9 cellular contexts compared by ENCODE assay signal in the genomic region with DNA sequence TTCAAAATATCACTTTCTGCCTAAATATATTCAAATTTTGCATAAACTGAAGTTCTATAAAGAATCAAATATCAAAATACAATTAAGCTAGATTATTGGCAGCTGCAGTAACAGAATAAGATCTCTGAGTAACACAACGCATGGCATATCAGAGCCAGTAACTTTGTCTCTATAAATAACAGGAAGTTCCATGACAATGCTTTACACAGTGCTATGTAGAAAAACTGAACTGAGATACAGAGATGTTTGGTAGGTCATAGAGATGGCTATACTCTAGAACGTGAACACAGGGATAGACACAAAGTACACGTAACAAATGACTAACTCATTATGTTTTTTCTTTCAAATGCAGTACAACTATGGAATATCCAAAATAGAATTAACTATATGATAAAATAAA. TPM values are rescaled to one million over a fixed set of nuclear protein-coding genes. Genes with fewer than 3 reads are reported as not detected.
DNase-seq lines count a peak whose midpoint lies in the region; ATAC-seq, FAIRE-seq and TF ChIP-seq lines count a peak whose summit lies in the region.
"Had no signal": no experiment of that assay in that cellular context is flagged by ENCODE, and none has a peak within 500 bp of the region (broad histone marks: within the 10 kb centered on the region; RNA-seq: fewer than 3 reads in every experiment).

No MANE protein-coding gene starts in this region.

- no peaks in the 10 kb centered on the region for H3K27me3 Mint-ChIP-seq in activated CD4-positive, alpha-beta memory T cell treated with anti-CD3 and anti-CD28 coated beads for 36 hours
- no peaks in the 10 kb centered on the region for H3K27me3 Mint-ChIP-seq in activated CD4-positive, alpha-beta memory T cell treated with anti-CD3 and anti-CD28 coated beads, Interleukin-2, amount 10 ng/mL, durations not matched to agents 7 days and 5 days
- H3K27me3 Mint-ChIP-seq in astrocyte (ENCODE audit: low read depth, unreplicated experiment), result no peaks in the 10 kb centered on the region

- H3K4me1 ChIP-seq in astrocyte (ENCODE audit: insufficient read depth, low read length) (peaks cover 14% of the 10 kb centered on the region), smooth muscle cell (ENCODE audit: low read depth) (peaks cover 33% of the 10 kb centered on the region)

- H3K79me2 ChIP-seq in astrocyte (ENCODE audit: insufficient read depth, low read length) (peaks cover 100% of the 10 kb centered on the region), smooth muscle cell (ENCODE audit: low read depth) (peaks cover 100% of the 10 kb centered on the region)

- H3K36me3 ChIP-seq in astrocyte (ENCODE audit: insufficient read depth, low read length) (peaks cover 33% of the 10 kb centered on the region), smooth muscle cell (ENCODE audit: low read depth) (peaks cover 19% of the 10 kb centered on the region)

- H3K9me3 ChIP-seq in astrocyte (ENCODE audit: insufficient read depth, low read depth, low read length) (no peaks in the 10 kb centered on the region), smooth muscle cell (replicated peaks; ENCODE audit: low read depth) (no peaks in the 10 kb centered on the region)

- intact Hi-C loops in activated CD4-positive, alpha-beta memory T cell treated with anti-CD3 and anti-CD28 coated beads for 36 hours (cut with micrococcal nuclease), result loop anchor here (2.0 kb wide), 1 partner anchor 16 kb away; no protein-coding TSS in a partner anchor

- no peak for DNase-seq in activated CD4-positive, alpha-beta memory T cell treated with anti-CD3 and anti-CD28 coated beads for 36 hours
- DNase-seq in activated CD4-positive, alpha-beta memory T cell treated with anti-CD3 and anti-CD28 coated beads, Interleukin-2, amount 10 ng/mL, durations not matched to agents 7 days and 5 days, result no peak
- DNase-seq in astrocyte (ENCODE audit: low read depth) (no peak), smooth muscle cell (lab: John Stamatoyannopoulos, UW; ENCODE audit: unreplicated experiment) (no peak), ureter (ENCODE audit: low spot score) (no peak), SKM-1 treated with dmso at 0.1 percent for 144 hours (lab: John Stamatoyannopoulos, UW; ENCODE audit: unreplicated experiment) (no peak), frontal cortex (ENCODE audit: low spot score in 2 of 2) (no peak)

- H3K4me3 ChIP-seq in astrocyte (ENCODE audit: insufficient read depth, low read depth, low read length) (no peak overlapping the region), smooth muscle cell (no peak overlapping the region)

- peaks cover 63% of the 10 kb centered on the region for H3K36me3 Mint-ChIP-seq in activated CD4-positive, alpha-beta memory T cell treated with anti-CD3 and anti-CD28 coated beads for 36 hours
- peaks cover 69% of the 10 kb centered on the region for H3K36me3 Mint-ChIP-seq in activated CD4-positive, alpha-beta memory T cell treated with anti-CD3 and anti-CD28 coated beads, Interleukin-2, amount 10 ng/mL, durations not matched to agents 7 days and 5 days (ENCODE audit: low read depth)
- peaks cover 6% of the 10 kb centered on the region for H3K36me3 Mint-ChIP-seq in astrocyte (ENCODE audit: low read depth, unreplicated experiment)

- CTCF ChIA-PET in activated CD4-positive, alpha-beta memory T cell treated with anti-CD3 and anti-CD28 coated beads for 36 hours (lab: Charles Lee), result no interaction called here
- CTCF ChIA-PET in activated CD4-positive, alpha-beta memory T cell treated with anti-CD3 and anti-CD28 coated beads, Interleukin-2, amount 10 ng/mL, durations not matched to agents 7 days and 5 days (lab: Charles Lee), result interaction anchor here (1.0 to 1.2 kb wide), 2 partner anchors 48 to 388 kb away, joined by 3 to 4 read pairs; a partner anchor contains a TSS

- H2AFZ ChIP-seq in astrocyte (ENCODE audit: low read depth, low read length) (no peak overlapping the region), smooth muscle cell (ENCODE audit: low read depth) (no peak overlapping the region)

- no peak overlapping the region for H3K4me3 Mint-ChIP-seq in activated CD4-positive, alpha-beta memory T cell treated with anti-CD3 and anti-CD28 coated beads for 36 hours
- H3K4me3 Mint-ChIP-seq in activated CD4-positive, alpha-beta memory T cell treated with anti-CD3 and anti-CD28 coated beads, Interleukin-2, amount 10 ng/mL, durations not matched to agents 7 days and 5 days, result no peak overlapping the region
- H3K4me3 Mint-ChIP-seq in astrocyte (ENCODE audit: unreplicated experiment), result no peak overlapping the region

- H3K9ac ChIP-seq in astrocyte (ENCODE audit: low read length) (no peak overlapping the region), smooth muscle cell (ENCODE audit: low read depth) (no peak overlapping the region)

- no peak for FAIRE-seq in astrocyte (lab: Jason Lieb, UNC)
- no peak for FAIRE-seq in frontal cortex (lab: Jason Lieb, UNC)
- FAIRE-seq: colon had no signal

- peaks cover 80% of the 10 kb centered on the region for H3K4me1 Mint-ChIP-seq in activated CD4-positive, alpha-beta memory T cell treated with anti-CD3 and anti-CD28 coated beads for 36 hours (ENCODE audit: low read depth)
- H3K4me1 Mint-ChIP-seq in activated CD4-positive, alpha-beta memory T cell treated with anti-CD3 and anti-CD28 coated beads, Interleukin-2, amount 10 ng/mL, durations not matched to agents 7 days and 5 days, result peaks cover 60% of the 10 kb centered on the region
- H3K4me1 Mint-ChIP-seq in astrocyte (ENCODE audit: low read depth, unreplicated experiment), result peaks cover 72% of the 10 kb centered on the region

- peaks cover 25% of the 10 kb centered on the region for H3F3A ChIP-seq in smooth muscle cell (ENCODE audit: low read depth)

- ATAC-seq in HG03175 (IDR thresholded peaks at IDR 0.05; ENCODE audit: unreplicated experiment), result peak; percentile 52

- no peaks in the 10 kb centered on the region for H3K9me3 Mint-ChIP-seq in activated CD4-positive, alpha-beta memory T cell treated with anti-CD3 and anti-CD28 coated beads for 36 hours
- H3K9me3 Mint-ChIP-seq in activated CD4-positive, alpha-beta memory T cell treated with anti-CD3 and anti-CD28 coated beads, Interleukin-2, amount 10 ng/mL, durations not matched to agents 7 days and 5 days, result no peaks in the 10 kb centered on the region
- no peaks in the 10 kb centered on the region for H3K9me3 Mint-ChIP-seq in astrocyte (ENCODE audit: unreplicated experiment)

- peak overlapping the region; percentile 61 for H3K27ac Mint-ChIP-seq in activated CD4-positive, alpha-beta memory T cell treated with anti-CD3 and anti-CD28 coated beads for 36 hours
- H3K27ac Mint-ChIP-seq in activated CD4-positive, alpha-beta memory T cell treated with anti-CD3 and anti-CD28 coated beads, Interleukin-2, amount 10 ng/mL, durations not matched to agents 7 days and 5 days, result no peak overlapping the region
- H3K27ac Mint-ChIP-seq in astrocyte (ENCODE audit: unreplicated experiment), result no peak overlapping the region

- TF ChIP-seq CTCF in astrocyte (IDR thresholded peaks at IDR 0.05; ENCODE audit: insufficient read depth, low read depth, low read length) (no peak), smooth muscle cell (IDR thresholded peaks at IDR 0.05; ENCODE audit: borderline replicate concordance, insufficient read depth, poor library complexity, severe bottlenecking) (no peak)

- H3K27ac ChIP-seq in astrocyte (ENCODE audit: low read depth, low read length), result no peak overlapping the region
- peak overlapping the region; percentile 40 for H3K27ac ChIP-seq in smooth muscle cell (ENCODE audit: low read depth)

- H3K27me3 ChIP-seq in astrocyte (ENCODE audit: insufficient read depth, low read length), result no peaks in the 10 kb centered on the region
- H3K27me3 ChIP-seq in smooth muscle cell (ENCODE audit: low read depth), result no peaks in the 10 kb centered on the region

- H3K4me2 ChIP-seq in astrocyte (ENCODE audit: low read length), result peak overlapping the region; percentile 16
- H3K4me2 ChIP-seq in smooth muscle cell, result peak overlapping the region; percentile 64

- POLR2A ChIA-PET in activated CD4-positive, alpha-beta memory T cell treated with anti-CD3 and anti-CD28 coated beads for 36 hours (lab: Charles Lee), result interaction anchor here (0.6 to 1.0 kb wide), 4 partner anchors 10 to 193 kb away, joined by 3 to 5 read pairs (median 4); a partner anchor contains a TSS
- POLR2A ChIA-PET in activated CD4-positive, alpha-beta memory T cell treated with anti-CD3 and anti-CD28 coated beads, Interleukin-2, amount 10 ng/mL, durations not matched to agents 7 days and 5 days (lab: Charles Lee), result interaction anchor here (0.7 to 5.2 kb wide), 3 partner anchors 15 to 83 kb away, joined by 4 to 43 read pairs (median 37); a partner anchor contains a TSS

- WGBS in smooth muscle cell (ENCODE audit: low lambda C conversion rate), result 90% methylated on average over 3 of the region's 3 CpGs

- peaks cover 92% of the 10 kb centered on the region for H4K20me1 ChIP-seq in astrocyte (ENCODE audit: insufficient read depth, low read length)
- H4K20me1 ChIP-seq in smooth muscle cell (ENCODE audit: low read depth), result peaks cover 100% of the 10 kb centered on the region

RNA-seq across cellular contexts. Expression of a gene that starts 18.2 kb away (rescaled TPM):
- total RNA-seq in activated CD4-positive, alpha-beta memory T cell treated with anti-CD3 and anti-CD28 coated beads for 36 hours, result 100 to 1,000 TPM; 415 to 447 TPM
- total RNA-seq in activated CD4-positive, alpha-beta memory T cell treated with anti-CD3 and anti-CD28 coated beads, Interleukin-2, amount 10 ng/mL, durations not matched to agents 7 days and 5 days, result 100 to 1,000 TPM; 378 to 380 TPM
- total RNA-seq in astrocyte (300 and 340 TPM in 2 replicates), smooth muscle cell (680 and 703 TPM in 2 replicates), ureter (316 TPM), frontal cortex (329 TPM)
- polyA plus RNA-seq in smooth muscle cell, result 305 and 322 TPM in 2 replicates

RNA-seq across cellular contexts. Expression of a gene that starts 48.4 kb away (rescaled TPM):
- 10 to 100 TPM; 10.2 to 10.7 TPM for total RNA-seq in activated CD4-positive, alpha-beta memory T cell treated with anti-CD3 and anti-CD28 coated beads for 36 hours
- 10 to 100 TPM; 13.6 to 14.5 TPM for total RNA-seq in activated CD4-positive, alpha-beta memory T cell treated with anti-CD3 and anti-CD28 coated beads, Interleukin-2, amount 10 ng/mL, durations not matched to agents 7 days and 5 days
- total RNA-seq in astrocyte (37.6 and 38.3 TPM in 2 replicates), smooth muscle cell (99.9 and 137 TPM in 2 replicates), ureter (23.6 TPM), frontal cortex (35.5 TPM)
- 54.0 and 58.1 TPM in 2 replicates for polyA plus RNA-seq in smooth muscle cell

RNA-seq across cellular contexts. Expression of a gene that starts 59.6 kb away (rescaled TPM):
- 10 to 100 TPM; 28.5 to 32.8 TPM for total RNA-seq in activated CD4-positive, alpha-beta memory T cell treated with anti-CD3 and anti-CD28 coated beads for 36 hours
- total RNA-seq in activated CD4-positive, alpha-beta memory T cell treated with anti-CD3 and anti-CD28 coated beads, Interleukin-2, amount 10 ng/mL, durations not matched to agents 7 days and 5 days, result 10 to 100 TPM; 37.9 to 39.8 TPM
- total RNA-seq in astrocyte (29.4 and 31.0 TPM in 2 replicates), smooth muscle cell (38.5 and 57.6 TPM in 2 replicates), ureter (18.2 TPM), frontal cortex (50.5 TPM)
- 65.7 and 69.3 TPM in 2 replicates for polyA plus RNA-seq in smooth muscle cell
